20 cellular contexts compared by ENCODE assay signal in the genomic region with DNA sequence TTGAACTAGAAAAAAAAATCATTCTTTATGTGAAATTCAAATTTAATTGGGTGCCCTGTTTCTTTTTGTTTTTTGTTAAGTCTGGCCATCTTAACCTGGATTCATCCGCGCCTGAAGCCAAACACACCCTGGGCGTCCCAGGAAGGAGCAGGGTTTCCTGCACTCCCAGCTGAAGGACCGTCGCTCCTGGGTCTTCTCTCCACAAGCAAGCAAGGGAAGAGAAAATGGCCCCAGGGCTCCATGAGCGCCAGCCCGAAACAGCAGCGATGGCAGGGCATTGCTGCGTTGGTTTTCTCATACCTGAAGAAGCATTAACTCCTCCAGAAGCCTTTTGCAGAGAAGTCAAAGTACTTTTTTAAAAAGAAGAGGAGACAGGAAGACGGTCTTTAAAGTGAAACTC.
"Had no signal": no experiment of that assay in that cellular context is flagged by ENCODE, and none has a peak within 500 bp of the region (broad histone marks: within the 10 kb centered on the region; RNA-seq: fewer than 3 reads in every experiment).

No MANE protein-coding gene starts in this region.

- H3K27me3 ChIP-seq: heart right ventricle, right lobe of liver, transverse colon had no signal

- H3K9me3 ChIP-seq: prostate gland, right lobe of liver, transverse colon had no signal

- DNase-seq: effector CD4-positive, alpha-beta T cell; heart right ventricle; hypothalamus; left ventricle myocardium superior; mesenchymal stem cell; naive B cell; occipital lobe; stimulated activated CD4-positive, alpha-beta T cell treated with anti-CD3 and anti-CD28 coated beads, Interleukin-15, amount 100 ng/mL, for 24 hours; stimulated activated CD4-positive, alpha-beta T cell treated with anti-CD3 and anti-CD28 coated beads, Interleukin-1b, Interleukin-23, amount 100 ng/mL, for 48 hours; stimulated activated CD4-positive, alpha-beta T cell treated with anti-CD3 and anti-CD28 coated beads, Interleukin-4, amount 100 ng/mL, for 24 hours; stimulated activated naive B cell treated with anti-CD40 and anti-IgM and Interleukin-4, amounts not matched to agents 10 μg/mL and 1 μg/mL and 100 μg/mL, for 72 hours; stimulated activated naive CD8-positive, alpha-beta T cell treated with anti-CD3 and anti-CD28 coated beads, Interleukin-15, amount 100 ng/mL, for 72 hours; substantia nigra; transverse colon had no signal

- H3K4me1 ChIP-seq: parathyroid adenoma, prostate gland, right lobe of liver, transverse colon had no signal

- H3K36me3 ChIP-seq: heart right ventricle, prostate gland, right lobe of liver, thoracic aorta, transverse colon had no signal

- H3K27ac ChIP-seq: coronary artery, heart right ventricle, parathyroid adenoma, prostate gland, right lobe of liver, thoracic aorta, transverse colon had no signal

- H3K4me3 ChIP-seq: coronary artery, heart right ventricle, lung, prostate gland, right lobe of liver, thoracic aorta, transverse colon had no signal
